In the genomic region with DNA sequence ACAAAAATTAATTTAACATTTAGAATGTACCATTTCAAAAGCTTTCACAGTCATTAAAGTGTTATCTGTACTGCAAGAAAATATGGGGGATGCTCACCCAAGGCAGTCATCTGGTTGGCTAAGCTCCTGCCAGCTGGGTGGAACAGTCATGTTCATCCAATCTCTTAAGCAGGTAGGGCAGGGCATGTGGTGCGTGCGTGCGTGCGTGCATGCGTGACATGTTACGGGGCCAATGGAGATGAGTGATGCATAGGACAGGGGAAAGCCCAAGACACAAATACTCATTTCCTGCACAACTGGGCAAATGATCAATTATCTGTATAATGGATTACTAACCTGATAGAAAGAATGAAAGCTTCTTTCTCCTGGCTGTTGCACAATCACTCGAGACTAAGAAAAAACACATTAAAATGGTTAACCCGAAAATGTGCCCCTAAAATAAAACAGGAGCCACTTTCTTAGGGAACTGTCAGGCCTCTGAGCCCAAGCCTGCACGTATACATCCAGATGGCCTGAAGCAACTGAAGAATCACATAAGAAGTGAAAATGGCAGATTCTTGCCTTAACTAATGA, we compare ENCODE assay signal across 1 cellular context.
TF ChIP-seq lines count a peak whose summit lies in the region.

No MANE protein-coding gene starts in this region.

TF ChIP-seq in HepG2, 621 proteins besides CTCF, POLR2A, EP300 and RAD21 (continued from another document):
- TF ChIP-seq, protein P1, sequence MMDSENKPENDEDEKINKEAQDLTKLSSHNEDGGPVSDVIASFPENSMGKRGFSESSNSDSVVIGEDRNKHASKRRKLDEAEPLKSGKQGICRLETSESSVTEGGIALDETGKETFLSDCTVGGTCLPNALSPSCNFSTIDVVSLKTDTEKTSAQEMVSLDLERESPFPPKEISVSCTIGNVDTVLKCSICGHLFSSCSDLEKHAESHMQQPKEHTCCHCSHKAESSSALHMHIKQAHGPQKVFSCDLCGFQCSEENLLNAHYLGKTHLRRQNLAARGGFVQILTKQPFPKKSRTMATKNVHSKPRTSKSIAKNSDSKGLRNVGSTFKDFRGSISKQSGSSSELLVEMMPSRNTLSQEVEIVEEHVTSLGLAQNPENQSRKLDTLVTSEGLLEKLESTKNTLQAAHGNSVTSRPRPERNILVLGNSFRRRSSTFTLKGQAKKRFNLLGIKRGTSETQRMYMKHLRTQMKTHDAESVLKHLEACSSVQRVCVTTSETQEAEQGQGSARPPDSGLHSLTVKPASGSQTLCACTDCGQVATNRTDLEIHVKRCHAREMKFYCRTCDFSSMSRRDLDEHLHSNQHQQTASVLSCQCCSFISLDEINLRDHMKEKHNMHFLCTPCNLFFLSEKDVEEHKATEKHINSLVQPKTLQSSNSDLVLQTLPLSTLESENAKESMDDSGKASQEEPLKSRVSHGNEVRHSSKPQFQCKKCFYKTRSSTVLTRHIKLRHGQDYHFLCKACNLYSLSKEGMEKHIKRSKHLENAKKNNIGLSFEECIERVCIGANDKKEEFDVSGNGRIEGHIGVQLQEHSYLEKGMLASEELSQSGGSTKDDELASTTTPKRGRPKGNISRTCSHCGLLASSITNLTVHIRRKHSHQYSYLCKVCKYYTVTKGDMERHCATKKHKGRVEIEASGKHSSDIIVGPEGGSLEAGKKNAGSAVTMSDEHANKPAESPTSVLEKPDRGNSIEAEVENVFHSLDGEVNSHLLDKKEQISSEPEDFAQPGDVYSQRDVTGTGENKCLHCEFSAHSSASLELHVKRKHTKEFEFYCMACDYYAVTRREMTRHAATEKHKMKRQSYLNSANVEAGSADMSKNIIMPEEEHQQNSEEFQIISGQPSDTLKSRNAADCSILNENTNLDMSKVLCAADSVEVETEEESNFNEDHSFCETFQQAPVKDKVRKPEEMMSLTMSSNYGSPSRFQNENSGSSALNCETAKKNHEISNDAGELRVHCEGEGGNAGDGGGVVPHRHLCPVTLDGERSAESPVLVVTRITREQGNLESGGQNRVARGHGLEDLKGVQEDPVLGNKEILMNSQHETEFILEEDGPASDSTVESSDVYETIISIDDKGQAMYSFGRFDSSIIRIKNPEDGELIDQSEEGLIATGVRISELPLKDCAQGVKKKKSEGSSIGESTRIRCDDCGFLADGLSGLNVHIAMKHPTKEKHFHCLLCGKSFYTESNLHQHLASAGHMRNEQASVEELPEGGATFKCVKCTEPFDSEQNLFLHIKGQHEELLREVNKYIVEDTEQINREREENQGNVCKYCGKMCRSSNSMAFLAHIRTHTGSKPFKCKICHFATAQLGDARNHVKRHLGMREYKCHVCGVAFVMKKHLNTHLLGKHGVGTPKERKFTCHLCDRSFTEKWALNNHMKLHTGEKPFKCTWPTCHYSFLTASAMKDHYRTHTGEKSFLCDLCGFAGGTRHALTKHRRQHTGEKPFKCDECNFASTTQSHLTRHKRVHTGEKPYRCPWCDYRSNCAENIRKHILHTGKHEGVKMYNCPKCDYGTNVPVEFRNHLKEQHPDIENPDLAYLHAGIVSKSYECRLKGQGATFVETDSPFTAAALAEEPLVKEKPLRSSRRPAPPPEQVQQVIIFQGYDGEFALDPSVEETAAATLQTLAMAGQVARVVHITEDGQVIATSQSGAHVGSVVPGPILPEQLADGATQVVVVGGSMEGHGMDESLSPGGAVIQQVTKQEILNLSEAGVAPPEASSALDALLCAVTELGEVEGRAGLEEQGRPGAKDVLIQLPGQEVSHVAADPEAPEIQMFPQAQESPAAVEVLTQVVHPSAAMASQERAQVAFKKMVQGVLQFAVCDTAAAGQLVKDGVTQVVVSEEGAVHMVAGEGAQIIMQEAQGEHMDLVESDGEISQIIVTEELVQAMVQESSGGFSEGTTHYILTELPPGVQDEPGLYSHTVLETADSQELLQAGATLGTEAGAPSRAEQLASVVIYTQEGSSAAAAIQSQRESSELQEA (CRISPR knock-in tag; IDR thresholded peaks at IDR 0.05; ENCODE audit: not compliant biosample characterization) = no peak
- peak; percentile 19; the same call in 1 of the 2 replicates for TF ChIP-seq CEBPB (IDR thresholded peaks at IDR 0.05; ENCODE audit: borderline replicate concordance, low read depth, low read length)
- TF ChIP-seq U2AF1 (optimal IDR thresholded peaks at IDR 0.05; ENCODE audit: low read depth, low read length) = no peak
- no peak for TF ChIP-seq ZNF101 (CRISPR knock-in tag; IDR thresholded peaks at IDR 0.05; ENCODE audit: borderline replicate concordance, low read depth)
